ENCODE assay signal across 1 cellular context in genomic region chr11:71647078-71647477, GRCh38.
A peak's percentile ranks its signal among the peaks of the same experiment; 100 is the strongest.
TF ChIP-seq lines count a peak whose summit lies in the region.

No MANE protein-coding gene starts in this region.

TF ChIP-seq in K562, 482 proteins besides CTCF, POLR2A, EP300 and RAD21:
- TF ChIP-seq, protein P1, sequence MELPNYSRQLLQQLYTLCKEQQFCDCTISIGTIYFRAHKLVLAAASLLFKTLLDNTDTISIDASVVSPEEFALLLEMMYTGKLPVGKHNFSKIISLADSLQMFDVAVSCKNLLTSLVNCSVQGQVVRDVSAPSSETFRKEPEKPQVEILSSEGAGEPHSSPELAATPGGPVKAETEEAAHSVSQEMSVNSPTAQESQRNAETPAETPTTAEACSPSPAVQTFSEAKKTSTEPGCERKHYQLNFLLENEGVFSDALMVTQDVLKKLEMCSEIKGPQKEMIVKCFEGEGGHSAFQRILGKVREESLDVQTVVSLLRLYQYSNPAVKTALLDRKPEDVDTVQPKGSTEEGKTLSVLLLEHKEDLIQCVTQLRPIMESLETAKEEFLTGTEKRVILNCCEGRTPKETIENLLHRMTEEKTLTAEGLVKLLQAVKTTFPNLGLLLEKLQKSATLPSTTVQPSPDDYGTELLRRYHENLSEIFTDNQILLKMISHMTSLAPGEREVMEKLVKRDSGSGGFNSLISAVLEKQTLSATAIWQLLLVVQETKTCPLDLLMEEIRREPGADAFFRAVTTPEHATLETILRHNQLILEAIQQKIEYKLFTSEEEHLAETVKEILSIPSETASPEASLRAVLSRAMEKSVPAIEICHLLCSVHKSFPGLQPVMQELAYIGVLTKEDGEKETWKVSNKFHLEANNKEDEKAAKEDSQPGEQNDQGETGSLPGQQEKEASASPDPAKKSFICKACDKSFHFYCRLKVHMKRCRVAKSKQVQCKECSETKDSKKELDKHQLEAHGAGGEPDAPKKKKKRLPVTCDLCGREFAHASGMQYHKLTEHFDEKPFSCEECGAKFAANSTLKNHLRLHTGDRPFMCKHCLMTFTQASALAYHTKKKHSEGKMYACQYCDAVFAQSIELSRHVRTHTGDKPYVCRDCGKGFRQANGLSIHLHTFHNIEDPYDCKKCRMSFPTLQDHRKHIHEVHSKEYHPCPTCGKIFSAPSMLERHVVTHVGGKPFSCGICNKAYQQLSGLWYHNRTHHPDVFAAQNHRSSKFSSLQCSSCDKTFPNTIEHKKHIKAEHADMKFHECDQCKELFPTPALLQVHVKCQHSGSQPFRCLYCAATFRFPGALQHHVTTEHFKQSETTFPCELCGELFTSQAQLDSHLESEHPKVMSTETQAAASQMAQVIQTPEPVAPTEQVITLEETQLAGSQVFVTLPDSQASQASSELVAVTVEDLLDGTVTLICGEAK (IDR thresholded peaks at IDR 0.05) = peak; percentile 90
- TF ChIP-seq, protein P1 (CRISPR knock-in tag; IDR thresholded peaks at IDR 0.05) = peak; percentile 78
